26 cellular contexts compared by ENCODE assay signal in the genomic region with DNA sequence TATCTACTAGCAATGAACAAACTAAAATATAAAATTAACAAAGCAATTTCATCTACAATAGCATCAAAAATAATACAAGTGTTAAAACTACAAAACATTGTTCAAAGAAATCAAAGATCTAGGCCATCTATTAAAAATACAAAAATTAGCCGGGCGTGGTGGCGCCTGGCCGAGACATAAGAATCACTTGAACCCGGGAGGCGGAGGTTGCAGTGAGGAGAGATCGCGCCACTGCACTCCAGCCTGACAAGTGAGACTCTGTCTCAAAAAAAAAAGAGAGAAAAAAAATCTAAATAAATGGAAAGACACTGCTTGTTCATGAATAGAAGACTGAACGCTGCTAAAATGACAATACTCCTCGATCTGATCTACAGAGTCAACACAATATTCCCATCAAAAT.
"Had no signal": no experiment of that assay in that cellular context is flagged by ENCODE, and none has a peak within 500 bp of the region (broad histone marks: within the 10 kb centered on the region; RNA-seq: fewer than 3 reads in every experiment).

No MANE protein-coding gene starts in this region.

- H3K4me1 ChIP-seq: gastrocnemius medialis had no signal

- H3K4me3 Mint-ChIP-seq: activated CD4-positive, alpha-beta memory T cell treated with anti-CD3 and anti-CD28 coated beads, Interleukin-2, amount 10 ng/mL, durations not matched to agents 7 days and 5 days; activated CD4-positive, alpha-beta T cell treated with anti-CD3 and anti-CD28 coated beads, Interleukin-2, amount 10 ng/mL, durations not matched to agents 7 days and 5 days; activated naive CD8-positive, alpha-beta T cell; activated T-cell treated with anti-CD3 and anti-CD28 coated beads, Interleukin-2, amount 50 U/mL, for 4 hours; activated T-helper 17 cell treated with anti-CD3 and anti-CD28 coated beads, Interleukin-2, amount 50 U/mL, for 72 hours; central memory CD8-positive, alpha-beta T cell; effector memory CD8-positive, alpha-beta T cell had no signal

- H3K27ac ChIP-seq: brain microvascular endothelial cell, coronary artery, esophagus muscularis mucosa, foreskin keratinocyte, gastrocnemius medialis had no signal

- H3K36me3 ChIP-seq: brain microvascular endothelial cell, esophagus muscularis mucosa, gastrocnemius medialis had no signal

- H3K9me3 Mint-ChIP-seq: activated CD4-positive, alpha-beta memory T cell treated with anti-CD3 and anti-CD28 coated beads, Interleukin-2, amount 10 ng/mL, durations not matched to agents 7 days and 5 days; activated T-cell treated with anti-CD3 and anti-CD28 coated beads, Interleukin-2, amount 50 U/mL, for 4 hours; activated T-helper 17 cell treated with anti-CD3 and anti-CD28 coated beads, Interleukin-2, amount 50 U/mL, for 72 hours; central memory CD8-positive, alpha-beta T cell; effector memory CD8-positive, alpha-beta T cell had no signal

- H3K4me1 Mint-ChIP-seq: activated CD4-positive, alpha-beta memory T cell treated with anti-CD3 and anti-CD28 coated beads, Interleukin-2, amount 10 ng/mL, durations not matched to agents 7 days and 5 days; activated CD4-positive, alpha-beta T cell treated with anti-CD3 and anti-CD28 coated beads, Interleukin-2, amount 10 ng/mL, durations not matched to agents 7 days and 5 days; activated T-helper 17 cell treated with anti-CD3 and anti-CD28 coated beads, Interleukin-2, amount 50 U/mL, for 72 hours; central memory CD8-positive, alpha-beta T cell had no signal

- DNase-seq: activated CD4-positive, alpha-beta memory T cell treated with anti-CD3 and anti-CD28 coated beads, Interleukin-2, amount 10 ng/mL, durations not matched to agents 7 days and 5 days; activated CD4-positive, alpha-beta T cell treated with anti-CD3 and anti-CD28 coated beads for 1 hour; activated CD4-positive, alpha-beta T cell treated with anti-CD3 and anti-CD28 coated beads for 4 hours; activated CD4-positive, alpha-beta T cell treated with anti-CD3 and anti-CD28 coated beads, Interleukin-2, amount 10 ng/mL, durations not matched to agents 7 days and 5 days; activated CD4-positive, alpha-beta T cell treated with anti-CD3 and anti-CD28 coated beads, Interleukin-2, amount 50 U/mL, for 4 hours; activated effector memory CD4-positive, alpha-beta T cell treated with Interleukin-2 at 50 U/mL for 16 hours; activated gamma-delta T cell treated with Interleukin-2 at 50 U/mL for 16 hours; activated naive CD4-positive, alpha-beta T cell treated with anti-CD3 and anti-CD28 coated beads, Interleukin-2, amount 50 U/mL, for 16 hours; activated naive CD4-positive, alpha-beta T cell treated with Interleukin-2 at 50 U/mL for 16 hours; activated T-cell treated with anti-CD3 and anti-CD28 coated beads, Interleukin-2, amount 50 U/mL, for 4 hours; amniotic stem cell; anterior cingulate cortex; brain microvascular endothelial cell; dermis blood vessel endothelial cell; effector CD4-positive, alpha-beta T cell; effector memory CD8-positive, alpha-beta T cell; erythroblast; foreskin keratinocyte; gastrocnemius medialis; glutamatergic neuron; T-helper 2 cell had no signal

- ATAC-seq: activated T-cell treated with anti-CD3 and anti-CD28 coated beads, Interleukin-2, amount 50 U/mL, for 4 hours; activated T-helper 17 cell treated with anti-CD3 and anti-CD28 coated beads, Interleukin-2, amount 50 U/mL, for 72 hours; effector memory CD8-positive, alpha-beta T cell; foreskin keratinocyte; gastrocnemius medialis had no signal

- H3K9me3 ChIP-seq: esophagus muscularis mucosa, gastrocnemius medialis had no signal

- H3K4me3 ChIP-seq: coronary artery, esophagus muscularis mucosa, gastrocnemius medialis had no signal

- H3K27ac Mint-ChIP-seq: activated CD4-positive, alpha-beta memory T cell treated with anti-CD3 and anti-CD28 coated beads, Interleukin-2, amount 10 ng/mL, durations not matched to agents 7 days and 5 days; activated CD4-positive, alpha-beta T cell treated with anti-CD3 and anti-CD28 coated beads, Interleukin-2, amount 10 ng/mL, durations not matched to agents 7 days and 5 days; activated naive CD8-positive, alpha-beta T cell; activated T-helper 17 cell treated with anti-CD3 and anti-CD28 coated beads, Interleukin-2, amount 50 U/mL, for 72 hours; effector memory CD8-positive, alpha-beta T cell had no signal

- H3K27me3 Mint-ChIP-seq: activated naive CD8-positive, alpha-beta T cell had no signal

- H3K27me3 ChIP-seq: brain microvascular endothelial cell, esophagus muscularis mucosa, foreskin keratinocyte, gastrocnemius medialis had no signal
